In genomic region chr15:62118446-62118964, GRCh38 we compare ENCODE assay signal across 14 cellular contexts. TPM values are rescaled to one million over a fixed set of nuclear protein-coding genes. Genes with fewer than 3 reads are reported as not detected.
DNase-seq lines count a peak whose midpoint lies in the region; ATAC-seq, FAIRE-seq and TF ChIP-seq lines count a peak whose summit lies in the region.
"Had no signal": no experiment of that assay in that cellular context is flagged by ENCODE, and none has a peak within 500 bp of the region (broad histone marks: within the 10 kb centered on the region; RNA-seq: fewer than 3 reads in every experiment).

No MANE protein-coding gene starts in this region.

- TF ChIP-seq RAD21 in K562 (CRISPR knock-in tag; conservative IDR thresholded peaks at IDR 0.05 in 1 of 2, IDR thresholded peaks at IDR 0.05 in 1 of 2) = no peak

- H2AFZ ChIP-seq in K562 (ENCODE audit: low read depth, low read length) = no peak overlapping the region

- H3K27me3 ChIP-seq in K562 (ENCODE audit: control insufficient read depth in 2 of 2, insufficient read depth in 2 of 2, low read length in 2 of 2) (peaks cover 13 to 27% of the 10 kb centered on the region in 2 experiments; a peak in 4 of 5 replicates), lower lobe of right lung (ENCODE audit: low read depth) (no peaks in the 10 kb centered on the region)

- H3K9me3 ChIP-seq in K562 (replicated peaks; ENCODE audit: control insufficient read depth, insufficient read depth, low read depth, low read length) (no peaks in the 10 kb centered on the region), lower lobe of right lung (no peaks in the 10 kb centered on the region)

- H3K27me3 Mint-ChIP-seq in stimulated activated naive CD8-positive, alpha-beta T cell treated with anti-CD3 and anti-CD28 coated beads, Interleukin-15, Interleukin-2, amounts not matched to agents 100 ng/mL and 50 ng/mL, for 24 hours = peaks cover 11% of the 10 kb centered on the region
- H3K27me3 Mint-ChIP-seq: dendritic cell treated with granulocyte-macrophage colony-stimulating factor and Interleukin-4, amounts not matched to agents 40 ng/mL and 50 ng/mL, for 4 days had no signal

- 34% methylated on average over 8 of the region's 8 CpGs for WGBS in K562 (ENCODE audit: insufficient coverage, low coverage, missing lambda C conversion rate)

- no TSS peak for BruUV-seq in K562 (replicated peaks; lab: Mats Ljungman, UMichigan)

- H4K20me1 ChIP-seq in K562 (replicated peaks; ENCODE audit: control insufficient read depth, insufficient read depth, low read length) = no peaks in the 10 kb centered on the region

- no peak for DNase-seq in stimulated activated naive CD8-positive, alpha-beta T cell treated with anti-CD3 and anti-CD28 coated beads, Interleukin-15, Interleukin-2, amounts not matched to agents 100 U/mL and 50 U/mL, for 24 hours
- DNase-seq in K562 (ENCODE audit: extremely low read depth in 1 of 4, low spot score in 3 of 4) (no peak), lower lobe of right lung (no peak), dedifferentiated amniotic fluid mesenchymal stem cell (ENCODE audit: extremely low spot score) (no peak), ureter (ENCODE audit: low spot score) (no peak), germinal center (ENCODE audit: low spot score) (no peak), NCI-H345 treated with DMSO at 0.1 percent for 48 hours (lab: John Stamatoyannopoulos, UW; ENCODE audit: unreplicated experiment) (no peak)
- DNase-seq: activated CD8-positive, alpha-beta memory T cell treated with anti-CD3 and anti-CD28 coated beads, Interleukin-2, amount 50 U/mL, for 4 hours; CD8-positive, alpha-beta T cell; NCI-H446 had no signal

- H3K9me1 ChIP-seq in K562 (ENCODE audit: control insufficient read depth, insufficient read depth, low read length) = no peaks in the 10 kb centered on the region

- POLR2A ChIA-PET in K562 (lab: Yijun Ruan, JAX) = no interaction called here

- H3K4me1 ChIP-seq in K562 (replicated peaks in 1 of 2; ENCODE audit: control insufficient read depth in 2 of 2, insufficient read depth in 2 of 2, low read length in 2 of 2) (peaks cover 0 to 6% of the 10 kb centered on the region in 2 experiments; a peak in 2 of 5 replicates), lower lobe of right lung (peaks cover 15% of the 10 kb centered on the region)

- no peaks in the 10 kb centered on the region for H3K36me3 ChIP-seq in K562 (ENCODE audit: control insufficient read depth, insufficient read depth, low read length)
- no peaks in the 10 kb centered on the region for H3K36me3 ChIP-seq in lower lobe of right lung

- in situ Hi-C loops in K562 (cut with MboI) = no loop called here

- TF ChIP-seq EP300 in K562 (IDR thresholded peaks at IDR 0.05; ENCODE audit: low read length) = no peak

- no peak overlapping the region for H3K4me2 ChIP-seq in K562 (ENCODE audit: insufficient read depth, low read length)

- H3K4me3 ChIP-seq in K562 (no peak overlapping the region), lower lobe of right lung (peak overlapping the region; percentile 33)
- H3K4me3 ChIP-seq: GM12878 had no signal

- TF ChIP-seq POLR2A in K562 (conservative IDR thresholded peaks at IDR 0.05) = no peak

- CTCF ChIA-PET in K562 (lab: Yijun Ruan, JAX; ENCODE audit: low intra/inter-chr PET ratio) = no interaction called here

- peak overlapping the region; percentile 88 for H3K27ac Mint-ChIP-seq in stimulated activated naive CD8-positive, alpha-beta T cell treated with anti-CD3 and anti-CD28 coated beads, Interleukin-15, Interleukin-2, amounts not matched to agents 100 ng/mL and 50 ng/mL, for 24 hours
- H3K27ac Mint-ChIP-seq: CD8-positive, alpha-beta T cell had no signal

- no peaks in the 10 kb centered on the region for H3K79me2 ChIP-seq in K562 (ENCODE audit: control insufficient read depth, insufficient read depth, low read length)

- no peaks in the 10 kb centered on the region for H3K36me3 Mint-ChIP-seq in stimulated activated naive CD8-positive, alpha-beta T cell treated with anti-CD3 and anti-CD28 coated beads, Interleukin-15, Interleukin-2, amounts not matched to agents 100 ng/mL and 50 ng/mL, for 24 hours (ENCODE audit: low read depth)
- H3K36me3 Mint-ChIP-seq: CD8-positive, alpha-beta T cell had no signal

- peaks cover 35% of the 10 kb centered on the region for H3K4me1 Mint-ChIP-seq in stimulated activated naive CD8-positive, alpha-beta T cell treated with anti-CD3 and anti-CD28 coated beads, Interleukin-15, Interleukin-2, amounts not matched to agents 100 ng/mL and 50 ng/mL, for 24 hours (ENCODE audit: low read depth)

- TF ChIP-seq CTCF in K562 (IDR thresholded peaks at IDR 0.05 in 2 of 3, conservative IDR thresholded peaks at IDR 0.05 in 1 of 3; ENCODE audit: insufficient read depth in 2 of 3, low read depth in 1 of 3, low read length in 3 of 3) (no peak), lower lobe of right lung (IDR thresholded peaks at IDR 0.05) (no peak)

- no peak for FAIRE-seq in K562 (lab: Jason Lieb, UNC)
- FAIRE-seq: GM12878 had no signal

- intact Hi-C loops in K562 (cut with micrococcal nuclease) (no loop called here), lower lobe of right lung (cut with DNase I) (no loop called here)

- no peak overlapping the region for H3K9ac ChIP-seq in K562 (ENCODE audit: insufficient read depth in 1 of 2, low read depth in 2 of 2, low read length in 2 of 2)

- H3K4me3 Mint-ChIP-seq in stimulated activated naive CD8-positive, alpha-beta T cell treated with anti-CD3 and anti-CD28 coated beads, Interleukin-15, Interleukin-2, amounts not matched to agents 100 ng/mL and 50 ng/mL, for 24 hours = no peak overlapping the region
- H3K4me3 Mint-ChIP-seq: CD8-positive, alpha-beta T cell had no signal

- no peaks in the 10 kb centered on the region for H3K9me3 Mint-ChIP-seq in stimulated activated naive CD8-positive, alpha-beta T cell treated with anti-CD3 and anti-CD28 coated beads, Interleukin-15, Interleukin-2, amounts not matched to agents 100 ng/mL and 50 ng/mL, for 24 hours
- H3K9me3 Mint-ChIP-seq: CD8-positive, alpha-beta T cell; dendritic cell treated with granulocyte-macrophage colony-stimulating factor and Interleukin-4, amounts not matched to agents 40 ng/mL and 50 ng/mL, for 4 days had no signal

- ATAC-seq in stimulated activated naive CD8-positive, alpha-beta T cell treated with anti-CD3 and anti-CD28 coated beads, Interleukin-15, Interleukin-2, amounts not matched to agents 100 U/mL and 50 U/mL, for 24 hours = no peak
- ATAC-seq in K562 (peak; percentile 40; the same call in 2 of the 3 replicates), lower lobe of right lung (peak in 1 of 2 donors; percentile 15)

- H3K27ac ChIP-seq in K562 (ENCODE audit: extremely low read depth, low read depth, low read length) (no peak overlapping the region), lower lobe of right lung (peak overlapping the region; percentile 74)

RNA-seq across cellular contexts. Expression of gene C2CD4B, which starts 46.6 kb away (rescaled TPM):
- total RNA-seq in K562 (2011; cell fraction: chromatin; rRNA removed; ENCODE audit: low replicate concordance) = not detected in 2 replicates
- not detected in 2 replicates for total RNA-seq in K562 (2011; cell fraction: nucleolus; rRNA removed)
- total RNA-seq in K562 (2011; cell fraction: nucleoplasm; rRNA removed) = not detected in 2 replicates
- not detected in 2 replicates for total RNA-seq in K562 (2014; rRNA removed)
- not detected in 2 replicates for total RNA-seq in K562 (2014; rRNA removed; fragmentation: Illumina TruSeq; extraction: Trizol)
- not detected in 2 replicates for total RNA-seq in K562 (2015; rRNA removed; fragmentation: Illumina TruSeq; extraction: Trizol)
- total RNA-seq in K562 (2021) = not detected in 2 replicates
- polyA plus RNA-seq in K562 (2011; rRNA removed) = not detected in 2 replicates
- polyA plus RNA-seq in K562 (2011; cell fraction: cytosol; rRNA removed) = not detected in 2 replicates
- not detected in 2 replicates for polyA plus RNA-seq in K562 (2011; cell fraction: nucleus; rRNA removed)
- 0.11 TPM in 1 of 2 replicates, not detected in the other for polyA plus RNA-seq in K562 (2012)
- polyA plus RNA-seq in K562 (2014; fragmentation: Illumina TruSeq; extraction: Trizol) = not detected in 2 replicates
- not detected for polyA plus RNA-seq in K562 (2014; fragmentation: Nextera tagmentation; extraction: Ambion mirVana)
- 0.11 TPM in 1 of 2 replicates, not detected in the other for polyA plus RNA-seq in K562 (2014; rRNA removed)
- not detected in 2 replicates for polyA minus RNA-seq in K562 (2011; rRNA and poly(A)+ RNA removed)
- not detected in 2 replicates for polyA minus RNA-seq in K562 (2011; cell fraction: cytosol; rRNA and poly(A)+ RNA removed)
- polyA minus RNA-seq in K562 (2011; cell fraction: nucleus; rRNA and poly(A)+ RNA removed) = not detected in 2 replicates
- total RNA-seq in lower lobe of right lung = 2.6 TPM
- total RNA-seq in ureter = 2.8 TPM
- total RNA-seq: CD8-positive, alpha-beta T cell; GM12878; osteocyte had no signal
- polyA plus RNA-seq: GM12878 had no signal

RNA-seq across cellular contexts. Expression of gene C2CD4A, which starts 51.7 kb away (rescaled TPM):
- total RNA-seq in K562 (2011; cell fraction: chromatin; rRNA removed; ENCODE audit: low replicate concordance) = not detected in 2 replicates
- total RNA-seq in K562 (2011; cell fraction: nucleolus; rRNA removed) = not detected in 2 replicates
- total RNA-seq in K562 (2011; cell fraction: nucleoplasm; rRNA removed) = not detected in 2 replicates
- not detected in 2 replicates for total RNA-seq in K562 (2014; rRNA removed)
- total RNA-seq in K562 (2014; rRNA removed; fragmentation: Illumina TruSeq; extraction: Trizol) = not detected in 2 replicates
- not detected in 2 replicates for total RNA-seq in K562 (2015; rRNA removed; fragmentation: Illumina TruSeq; extraction: Trizol)
- total RNA-seq in K562 (2021) = not detected in 2 replicates
- polyA plus RNA-seq in K562 (2011; rRNA removed) = not detected in 2 replicates
- polyA plus RNA-seq in K562 (2011; cell fraction: cytosol; rRNA removed) = not detected in 2 replicates
- not detected in 2 replicates for polyA plus RNA-seq in K562 (2011; cell fraction: nucleus; rRNA removed)
- polyA plus RNA-seq in K562 (2012) = 0.03 TPM in 1 of 2 replicates, not detected in the other
- polyA plus RNA-seq in K562 (2014; fragmentation: Illumina TruSeq; extraction: Trizol) = not detected in 2 replicates
- not detected for polyA plus RNA-seq in K562 (2014; fragmentation: Nextera tagmentation; extraction: Ambion mirVana)
- not detected in 2 replicates for polyA plus RNA-seq in K562 (2014; rRNA removed)
- not detected in 2 replicates for polyA minus RNA-seq in K562 (2011; rRNA and poly(A)+ RNA removed)
- not detected in 2 replicates for polyA minus RNA-seq in K562 (2011; cell fraction: cytosol; rRNA and poly(A)+ RNA removed)
- polyA minus RNA-seq in K562 (2011; cell fraction: nucleus; rRNA and poly(A)+ RNA removed) = not detected in 2 replicates
- total RNA-seq in lower lobe of right lung = 0.18 TPM
- 0.49 TPM for total RNA-seq in ureter
- total RNA-seq: GM12878, osteocyte had no signal
- polyA plus RNA-seq: GM12878 had no signal

RNA-seq across cellular contexts. Expression of gene VPS13C, which starts 58.3 kb away (rescaled TPM):
- total RNA-seq in K562 (2011; cell fraction: chromatin; rRNA removed; ENCODE audit: low replicate concordance) = 34.3 and 156 TPM in 2 replicates
- 17.2 and 24.6 TPM in 2 replicates for total RNA-seq in K562 (2011; cell fraction: nucleolus; rRNA removed)
- 45.9 and 72.8 TPM in 2 replicates for total RNA-seq in K562 (2011; cell fraction: nucleoplasm; rRNA removed)
- total RNA-seq in K562 (2014; rRNA removed) (14.4 and 15.7 TPM in 2 replicates), K562 (2014; rRNA removed; fragmentation: Illumina TruSeq; extraction: Trizol) (20.7 and 21.9 TPM in 2 replicates), K562 (2015; rRNA removed; fragmentation: Illumina TruSeq; extraction: Trizol) (27.1 and 32.3 TPM in 2 replicates), K562 (2021) (22.3 and 23.3 TPM in 2 replicates), lower lobe of right lung (100 TPM), ureter (166 TPM)
- polyA plus RNA-seq in K562 (2011; rRNA removed) (14.2 and 16.6 TPM in 2 replicates), K562 (2014; fragmentation: Illumina TruSeq; extraction: Trizol) (11.4 and 13.4 TPM in 2 replicates), K562 (2014; fragmentation: Nextera tagmentation; extraction: Ambion mirVana) (1 to 10 TPM; 5.2 to 8.0 TPM), K562 (2014; rRNA removed) (11.5 and 12.2 TPM in 2 replicates)
- polyA plus RNA-seq in K562 (2011; cell fraction: cytosol; rRNA removed) = 4.0 and 7.8 TPM in 2 replicates
- polyA plus RNA-seq in K562 (2011; cell fraction: nucleus; rRNA removed) = 24.3 and 32.8 TPM in 2 replicates
- 9.0 and 14.4 TPM in 2 replicates for polyA plus RNA-seq in K562 (2012)
- 84.9 and 120 TPM in 2 replicates for polyA minus RNA-seq in K562 (2011; rRNA and poly(A)+ RNA removed)
- 37.9 and 41.4 TPM in 2 replicates for polyA minus RNA-seq in K562 (2011; cell fraction: cytosol; rRNA and poly(A)+ RNA removed)
- polyA minus RNA-seq in K562 (2011; cell fraction: nucleus; rRNA and poly(A)+ RNA removed) = 84.8 and 219 TPM in 2 replicates
